ENCODE assay signal across 1 cellular context in the genomic region with DNA sequence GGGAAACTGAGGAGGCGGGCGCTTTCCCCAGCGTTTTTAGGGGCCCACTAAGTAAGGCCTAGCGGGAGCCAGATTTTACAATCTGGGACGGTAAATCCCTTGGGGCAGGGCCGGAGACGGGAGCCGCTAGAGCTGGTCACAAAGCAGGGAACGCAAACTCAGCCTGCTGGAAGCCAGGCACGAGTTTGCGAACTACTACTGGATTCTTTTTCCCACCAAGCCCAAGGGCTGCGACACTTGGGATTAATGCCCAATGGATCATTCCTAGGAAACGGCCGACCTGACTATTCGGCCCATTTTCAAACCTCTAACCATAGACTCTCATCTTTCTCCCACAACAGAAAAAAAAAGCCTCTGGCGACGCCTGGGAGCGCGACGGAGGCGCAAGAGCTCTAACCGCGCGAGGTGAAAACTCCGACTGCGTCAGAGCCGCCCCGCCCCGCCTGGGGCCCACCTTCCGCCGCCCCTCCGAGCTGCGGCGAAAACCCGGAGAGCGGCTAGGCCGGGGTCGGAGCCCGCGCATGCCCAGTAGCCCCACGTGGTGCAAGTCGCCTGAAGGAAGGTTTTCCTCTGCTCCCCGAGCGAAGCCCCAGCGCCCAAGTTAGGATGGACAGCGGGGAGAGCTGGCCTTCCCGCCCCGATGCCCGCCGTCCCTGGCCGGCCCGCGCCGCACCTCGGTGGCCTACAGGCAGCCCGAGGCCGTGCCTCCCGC.
TF ChIP-seq lines count a peak whose summit lies in the region.

No MANE protein-coding gene starts in this region.

TF ChIP-seq in IMR-90, 13 proteins besides CTCF, POLR2A, EP300 and RAD21:
- peak; percentile 3; the same call in 1 of the 2 replicates for TF ChIP-seq SMC3 (IDR thresholded peaks at IDR 0.05; ENCODE audit: low read depth, low read length)
- peak; percentile 96 for TF ChIP-seq MAZ (IDR thresholded peaks at IDR 0.05; ENCODE audit: borderline replicate concordance, low read depth, low read length)
- peak; percentile 86; the same call in 1 of the 2 replicates for TF ChIP-seq USF2 (IDR thresholded peaks at IDR 0.05; ENCODE audit: low read depth, low read length)
- TF ChIP-seq NFE2L2 (IDR thresholded peaks at IDR 0.05; ENCODE audit: low read depth, low read length): no peak
- TF ChIP-seq CHD1 (IDR thresholded peaks at IDR 0.05; ENCODE audit: low read depth, low read length): no peak
- 0 out of 2 replicates have a peak, but pooled peaks have one; percentile 64 for TF ChIP-seq MXI1 (IDR thresholded peaks at IDR 0.05; ENCODE audit: borderline replicate concordance, low read depth, low read length)
